ENCODE assay signal across 8 cellular contexts in the genomic region with DNA sequence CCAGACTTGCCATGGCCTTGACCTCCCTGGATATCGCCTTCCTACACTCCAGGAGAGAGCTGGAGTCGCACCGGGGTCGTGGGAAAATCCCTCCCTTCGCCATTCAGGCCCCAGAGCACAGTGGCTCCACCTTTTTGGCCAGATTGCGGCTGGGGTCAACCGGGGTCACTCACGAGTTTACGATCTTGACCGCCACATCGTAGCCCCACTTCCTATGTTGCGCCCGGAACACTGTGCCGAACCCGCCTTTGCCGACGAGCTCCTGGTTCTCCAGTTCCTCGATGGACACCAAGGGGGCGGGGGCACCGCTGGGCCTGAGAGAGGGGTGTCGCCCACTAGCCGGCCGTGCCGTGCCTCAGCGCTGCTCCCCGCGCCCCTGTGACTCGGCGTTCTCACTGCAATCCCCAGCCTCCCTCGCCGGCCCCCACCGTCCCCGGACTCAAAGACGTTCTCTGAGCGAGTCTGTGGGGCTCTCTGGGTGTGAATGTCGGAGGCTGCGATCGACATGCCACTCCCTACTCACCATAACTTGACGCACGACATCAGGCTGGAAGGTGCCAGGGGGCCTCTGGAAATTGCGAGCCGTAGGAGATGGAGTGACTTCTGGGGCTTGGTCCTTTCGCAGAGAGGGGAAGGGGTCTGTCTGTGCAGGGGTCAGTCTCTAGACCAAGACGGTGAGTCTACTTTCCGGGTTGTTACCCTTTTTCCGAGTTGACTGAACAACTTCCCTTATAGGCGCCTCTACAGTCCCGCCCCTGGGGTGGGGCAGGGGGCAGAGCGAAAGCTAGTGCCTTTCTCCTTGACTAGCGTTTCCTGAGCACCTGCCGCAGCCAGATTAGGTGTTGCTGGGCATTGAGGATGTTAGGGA. TPM values are rescaled to one million over a fixed set of nuclear protein-coding genes. Genes with fewer than 3 reads are reported as not detected.
DNase-seq lines count a peak whose midpoint lies in the region; ATAC-seq, FAIRE-seq and TF ChIP-seq lines count a peak whose summit lies in the region.

A gene (minus strand): TSS at position 708 of the 868 bp plus-strand sequence. CDS start 165 bp downstream, at position 543.

- H2AK9ac ChIP-seq in IMR-90 (replicated peaks; ENCODE audit: low read depth, low read length, poor library complexity): peak within 1 kb of the TSS; percentile 39

- H3K36me3 ChIP-seq in BLaER1: peaks cover 10% of the 10 kb centered on the region; the same call in 1 of the 2 replicates
- H3K36me3 ChIP-seq in IMR-90 (ENCODE audit: control insufficient read depth, insufficient read depth, low read length): no peaks in the 10 kb centered on the region

- H3K27me3 ChIP-seq in BLaER1: peaks cover 69% of the 10 kb centered on the region
- H3K27me3 ChIP-seq in IMR-90 (ENCODE audit: control insufficient read depth, insufficient read depth, low read length): peaks cover 75% of the 10 kb centered on the region

- H2AFZ ChIP-seq in IMR-90 (replicated peaks; ENCODE audit: low read length, poor library complexity): peak within 1 kb of the TSS; percentile 66

- H3K9ac ChIP-seq in BLaER1 (peak within 1 kb of the TSS; percentile 36), IMR-90 (ENCODE audit: low read depth, low read length) (no peak within 1 kb of the TSS)

- no peaks in the 10 kb centered on the region for H3K9me1 ChIP-seq in IMR-90 (ENCODE audit: insufficient read depth, low read length)

- no peak for FAIRE-seq in urothelium cell line (lab: Jason Lieb, UNC)

- dilution Hi-C loops in IMR-90 (cut with HindIII; ENCODE audit: low sequenced_read_pairs, unreplicated experiment): no loop called here

- no peak within 1 kb of the TSS for H3K27ac ChIP-seq in BLaER1
- H3K27ac ChIP-seq in IMR-90 (ENCODE audit: insufficient read depth, low read length): no peak within 1 kb of the TSS

- no peak within 1 kb of the TSS for H3K14ac ChIP-seq in IMR-90 (replicated peaks; ENCODE audit: low read depth, low read length)

- no peaks in the 10 kb centered on the region for H3K79me1 ChIP-seq in IMR-90 (ENCODE audit: low read depth in 1 of 2, low read length in 2 of 2)

- CTCF ChIA-PET in IMR-90 (lab: Yijun Ruan, JAX): interaction anchor here (1.0 kb wide), 1 partner anchor 97 kb away, joined by 3 read pairs; no protein-coding TSS in a partner anchor

- TF ChIP-seq CTCF in IMR-90 (conservative IDR thresholded peaks at IDR 0.05; ENCODE audit: low read depth, low read length) (no peak), foreskin fibroblast (IDR thresholded peaks at IDR 0.05; ENCODE audit: low read depth, low read length) (no peak)

- H3K9me3 ChIP-seq in BLaER1: peaks cover 8% of the 10 kb centered on the region; the same call in 1 of the 2 replicates
- no peaks in the 10 kb centered on the region; the same call in 1 of the 2 replicates for H3K9me3 ChIP-seq in IMR-90 (ENCODE audit: control insufficient read depth, insufficient read depth, low read length)

- no peak within 1 kb of the TSS for H3K18ac ChIP-seq in IMR-90 (ENCODE audit: low read depth, low read length)

- H3K4me3 ChIP-seq in BLaER1 (peak within 1 kb of the TSS; percentile 62), IMR-90 (ENCODE audit: insufficient read depth, low read depth, low read length) (no peak within 1 kb of the TSS), foreskin fibroblast (ENCODE audit: low read depth in 1 of 2, low read length in 2 of 2) (peak within 1 kb of the TSS; percentile 45 to 63)

- in situ Hi-C loops in IMR-90 (cut with MboI; ENCODE audit: low sequenced_read_pairs): no loop called here

- no peak within 1 kb of the TSS for H2BK5ac ChIP-seq in IMR-90 (ENCODE audit: low read depth, low read length, poor library complexity, severe bottlenecking)

- no peak within 1 kb of the TSS for H2BK120ac ChIP-seq in IMR-90 (ENCODE audit: low read depth, low read length)

- no peak within 1 kb of the TSS for H2BK15ac ChIP-seq in IMR-90 (ENCODE audit: low read depth, low read length)

- H4K20me1 ChIP-seq in BLaER1 (peaks cover 13% of the 10 kb centered on the region), IMR-90 (ENCODE audit: insufficient read depth, low read length) (no peaks in the 10 kb centered on the region)

- no peak for TF ChIP-seq RAD21 in IMR-90 (IDR thresholded peaks at IDR 0.05; ENCODE audit: low read length)

- WGBS in IMR-90 (ENCODE audit: extremely low coverage in 2 of 2, insufficient read length in 1 of 2), 2 experiments: 20% methylated on average over 23 of the region's 51 CpGs; no CpG with 5 or more reads in 1 of the 2 experiments

- DNase-seq in IMR-90: no peak
- DNase-seq in activated CD8-positive, alpha-beta memory T cell treated with anti-CD3 and anti-CD28 coated beads, Interleukin-2, amount 50 U/mL, for 48 hours: peak; percentile 79
- no peak for DNase-seq in foreskin fibroblast
- DNase-seq in pons (ENCODE audit: low spot score): peak; percentile 22
- no peak for DNase-seq in urothelium cell line (ENCODE audit: low spot score)
- DNase-seq in SHP77 treated with DMSO at 0.1 percent for 48 hours (lab: John Stamatoyannopoulos, UW): no peak

- H4K8ac ChIP-seq in IMR-90 (ENCODE audit: low read depth in 2 of 2, low read length in 2 of 2): no peak within 1 kb of the TSS

- H3K4me2 ChIP-seq in BLaER1: peak within 1 kb of the TSS; percentile 64
- H3K4me2 ChIP-seq in IMR-90 (ENCODE audit: low read depth, low read length): no peak within 1 kb of the TSS

- intact Hi-C loops in IMR-90 (cut with micrococcal nuclease): no loop called here

- peak; percentile 65 for ATAC-seq in GM19468 (IDR thresholded peaks at IDR 0.05; ENCODE audit: extremely low read depth, unreplicated experiment)
- ATAC-seq in IMR-90 (ENCODE audit: low read depth): no peak

- BruUV-seq in IMR-90 (replicated peaks; lab: Mats Ljungman, UMichigan): no TSS peak

- POLR2A ChIA-PET in IMR-90 (lab: Charles Lee; ENCODE audit: unreplicated experiment): no interaction called here

- no peak within 1 kb of the TSS for H2BK20ac ChIP-seq in IMR-90 (ENCODE audit: low read depth, low read length)

- peak within 1 kb of the TSS; percentile 46; the same call in 1 of the 2 replicates for H3K23ac ChIP-seq in IMR-90 (ENCODE audit: low read depth, low read length)

- H2AK5ac ChIP-seq in IMR-90 (ENCODE audit: low read depth, low read length): no peak within 1 kb of the TSS

- peaks cover 33% of the 10 kb centered on the region for H3K4me1 ChIP-seq in BLaER1
- H3K4me1 ChIP-seq in IMR-90 (ENCODE audit: control insufficient read depth, insufficient read depth, low read length): no peaks in the 10 kb centered on the region; the same call in 1 of the 2 replicates

- H4K5ac ChIP-seq in IMR-90 (ENCODE audit: low read depth, low read length): no peak within 1 kb of the TSS

- TF ChIP-seq POLR2A in IMR-90 (IDR thresholded peaks at IDR 0.05; ENCODE audit: low read depth, low read length): no peak

- H3K4ac ChIP-seq in IMR-90 (ENCODE audit: low read depth, low read length): no peak within 1 kb of the TSS

- no peak within 1 kb of the TSS for H4K91ac ChIP-seq in IMR-90 (ENCODE audit: insufficient read depth, low read depth, low read length)

- H3K56ac ChIP-seq in IMR-90 (ENCODE audit: extremely low read depth, insufficient read depth, low read length): no peak within 1 kb of the TSS

TF ChIP-seq in IMR-90, 13 proteins besides CTCF, POLR2A, EP300 and RAD21:
- TF ChIP-seq FOS (IDR thresholded peaks at IDR 0.05; ENCODE audit: low read depth, low read length) (no peak), NFE2L2 (IDR thresholded peaks at IDR 0.05; ENCODE audit: low read depth, low read length) (no peak), CEBPB (IDR thresholded peaks at IDR 0.05; ENCODE audit: low read depth, low read length) (no peak), MAFK (IDR thresholded peaks at IDR 0.05; ENCODE audit: low read depth, low read length) (no peak), BHLHE40 (IDR thresholded peaks at IDR 0.05; ENCODE audit: low read depth, low read length) (no peak), RFX5 (IDR thresholded peaks at IDR 0.05; ENCODE audit: low read depth, low read length) (no peak), SMC3 (IDR thresholded peaks at IDR 0.05; ENCODE audit: low read depth, low read length) (no peak), MXI1 (IDR thresholded peaks at IDR 0.05; ENCODE audit: borderline replicate concordance, low read depth, low read length) (no peak), RCOR1 (IDR thresholded peaks at IDR 0.05; ENCODE audit: insufficient replicate concordance, low read length) (no peak), MAZ (IDR thresholded peaks at IDR 0.05; ENCODE audit: borderline replicate concordance, low read depth, low read length) (no peak)
- TF ChIP-seq, protein P1, sequence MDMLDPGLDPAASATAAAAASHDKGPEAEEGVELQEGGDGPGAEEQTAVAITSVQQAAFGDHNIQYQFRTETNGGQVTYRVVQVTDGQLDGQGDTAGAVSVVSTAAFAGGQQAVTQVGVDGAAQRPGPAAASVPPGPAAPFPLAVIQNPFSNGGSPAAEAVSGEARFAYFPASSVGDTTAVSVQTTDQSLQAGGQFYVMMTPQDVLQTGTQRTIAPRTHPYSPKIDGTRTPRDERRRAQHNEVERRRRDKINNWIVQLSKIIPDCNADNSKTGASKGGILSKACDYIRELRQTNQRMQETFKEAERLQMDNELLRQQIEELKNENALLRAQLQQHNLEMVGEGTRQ (IDR thresholded peaks at IDR 0.05; ENCODE audit: low read depth, low read length): no peak
- TF ChIP-seq, protein P2, sequence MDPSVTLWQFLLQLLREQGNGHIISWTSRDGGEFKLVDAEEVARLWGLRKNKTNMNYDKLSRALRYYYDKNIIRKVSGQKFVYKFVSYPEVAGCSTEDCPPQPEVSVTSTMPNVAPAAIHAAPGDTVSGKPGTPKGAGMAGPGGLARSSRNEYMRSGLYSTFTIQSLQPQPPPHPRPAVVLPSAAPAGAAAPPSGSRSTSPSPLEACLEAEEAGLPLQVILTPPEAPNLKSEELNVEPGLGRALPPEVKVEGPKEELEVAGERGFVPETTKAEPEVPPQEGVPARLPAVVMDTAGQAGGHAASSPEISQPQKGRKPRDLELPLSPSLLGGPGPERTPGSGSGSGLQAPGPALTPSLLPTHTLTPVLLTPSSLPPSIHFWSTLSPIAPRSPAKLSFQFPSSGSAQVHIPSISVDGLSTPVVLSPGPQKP (IDR thresholded peaks at IDR 0.05; ENCODE audit: borderline replicate concordance, low read depth, low read length): no peak

RNA-seq across cellular contexts. Expression of the gene that starts here (rescaled TPM):
- total RNA-seq in IMR-90 (2012; rRNA removed): not detected in 2 replicates
- 0.09 TPM in 1 of 2 replicates, not detected in the other for polyA plus RNA-seq in IMR-90 (2012; rRNA removed)
- polyA plus RNA-seq in IMR-90 (2012; cell fraction: cytosol; rRNA removed): 0.02 and 0.04 TPM in 2 replicates
- polyA plus RNA-seq in IMR-90 (2012; cell fraction: nucleus; rRNA removed; ENCODE audit: low replicate concordance): 0.42 TPM in 2 replicates

Comparison
In these comparisons a context has a peak if more than half of its experiments do, and no peak if none do; other contexts are left out.
1. DNase-seq: peak in activated CD8-positive, alpha-beta memory T cell treated with anti-CD3 and anti-CD28 coated beads, Interleukin-2, amount 50 U/mL, for 48 hours (single experiment) and pons (single experiment); none in IMR-90 (single experiment), foreskin fibroblast (0 of 2), urothelium cell line (single experiment) and SHP77 treated with DMSO at 0.1 percent for 48 hours (single experiment).